10 cellular contexts compared by ENCODE assay signal in genomic region chr15:70328137-70329115, GRCh38.
A peak's percentile ranks its signal among the peaks of the same experiment; 100 is the strongest.
DNase-seq lines count a peak whose midpoint lies in the region; ATAC-seq, FAIRE-seq and TF ChIP-seq lines count a peak whose summit lies in the region.
"Had no signal": no experiment of that assay in that cellular context is flagged by ENCODE, and none has a peak within 500 bp of the region (broad histone marks: within the 10 kb centered on the region; RNA-seq: fewer than 3 reads in every experiment).

No MANE protein-coding gene starts in this region.

- peak; percentile 68 for ATAC-seq in GM21825 (IDR thresholded peaks at IDR 0.05; ENCODE audit: unreplicated experiment)
- ATAC-seq in activated CD4-positive, CD25-positive, alpha-beta regulatory T cell treated with anti-CD3 and anti-CD28 coated beads, Interleukin-2, amount 50 U/mL, for 24 hours: no peak
- ATAC-seq: K562 had no signal

- H3K27me3 ChIP-seq in SJCRH30: no peaks in the 10 kb centered on the region

- 0 out of 2 replicates have a peak, but pooled peaks cover 2% of the 10 kb centered on the region for H3K9me3 ChIP-seq in SJCRH30 (replicated peaks)

- no peak for FAIRE-seq in GM12891 (lab: Jason Lieb, UNC)
- FAIRE-seq: K562 had no signal

- peaks cover 20% of the 10 kb centered on the region for H3K4me1 ChIP-seq in SJCRH30

- no peaks in the 10 kb centered on the region for H3K36me3 ChIP-seq in SJCRH30

- H3K27ac ChIP-seq in SJCRH30: no peak overlapping the region

- peak; percentile 29 for DNase-seq in A172 (ENCODE audit: low spot score)
- DNase-seq in SJCRH30: peak; percentile 45 to 61
- DNase-seq in iris pigment epithelial cell (ENCODE audit: low read depth): peak; percentile 92
- no peak for DNase-seq in GM12891 (ENCODE audit: insufficient read length, low spot score)
- no peak for DNase-seq in COR-L47 (lab: John Stamatoyannopoulos, UW)
- no peak for DNase-seq in DMS114 treated with DMSO at 0.1 percent for 48 hours (lab: John Stamatoyannopoulos, UW; ENCODE audit: unreplicated experiment)
- DNase-seq: activated naive CD8-positive, alpha-beta T cell treated with anti-CD3 and anti-CD28 coated beads, Interleukin-2, amount 10 ng/mL, durations not matched to agents 7 days and 5 days had no signal

- no peak for TF ChIP-seq POLR2A in GM12891 (IDR thresholded peaks at IDR 0.05; ENCODE audit: low read depth, low read length)

- no peak overlapping the region for H3K4me3 ChIP-seq in SJCRH30
- H3K4me3 ChIP-seq: K562 had no signal

TF ChIP-seq in GM12891, 5 proteins besides CTCF, POLR2A, EP300 and RAD21:
- TF ChIP-seq SPI1 (IDR thresholded peaks at IDR 0.05; ENCODE audit: low read depth, low read length): no peak
- TF ChIP-seq PAX5 (IDR thresholded peaks at IDR 0.05; ENCODE audit: insufficient read depth, low read length, severe bottlenecking): no peak
- TF ChIP-seq POU2F2 (IDR thresholded peaks at IDR 0.05; ENCODE audit: low read depth, low read length): no peak
- no peak for TF ChIP-seq POLR2AphosphoS5 (IDR thresholded peaks at IDR 0.05; ENCODE audit: low read depth, low read length)
- no peak for TF ChIP-seq TAF1 (IDR thresholded peaks at IDR 0.05; ENCODE audit: low read depth, low read length)

Comparison
In these comparisons a context has a peak if more than half of its experiments do, and no peak if none do; other contexts are left out.
1. DNase-seq: peak in A172 (single experiment), SJCRH30 (2 of 2) and iris pigment epithelial cell (single experiment); none in GM12891 (single experiment), COR-L47 (single experiment) and DMS114 treated with DMSO at 0.1 percent for 48 hours (single experiment).